ENCODE assay signal across 9 cellular contexts in genomic region chr7:10593080-10593479, GRCh38.
"Had no signal": no experiment of that assay in that cellular context is flagged by ENCODE, and none has a peak within 500 bp of the region (broad histone marks: within the 10 kb centered on the region; RNA-seq: fewer than 3 reads in every experiment).

No MANE protein-coding gene starts in this region.

- H3K4me3 ChIP-seq: GM23248 had no signal

- FAIRE-seq: H54 had no signal

- H2AFZ ChIP-seq: GM23248 had no signal

- DNase-seq: GM23248, GOT3, H9, HCEC 1CT, Karpas-422, KBM-7 had no signal

- H3K9ac ChIP-seq: GM23248, KMS-11 had no signal

- H3K4me2 ChIP-seq: KMS-11 had no signal

- H3K27ac ChIP-seq: GM23248, HL-60, KMS-11 had no signal
